Comparison of ENCODE assay signal across 1 cellular context in genomic region chr4:38385286-38386010, GRCh38.
TF ChIP-seq lines count a peak whose summit lies in the region.

No MANE protein-coding gene starts in this region.

TF ChIP-seq in HepG2, 621 proteins besides CTCF, POLR2A, EP300 and RAD21 (continued from another document and continues in another):
- TF ChIP-seq, protein P1, sequence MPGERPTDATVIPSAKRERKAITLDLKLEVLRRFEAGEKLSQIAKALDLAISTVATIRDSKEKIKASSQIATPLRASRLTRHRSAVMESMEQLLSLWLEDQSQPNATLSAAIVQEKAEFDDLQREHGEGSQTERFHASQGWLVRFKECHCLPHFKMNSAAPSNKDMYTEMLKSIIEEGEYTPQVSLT (CRISPR knock-in tag; IDR thresholded peaks at IDR 0.05; ENCODE audit: borderline replicate concordance, low read depth): no peak
- TF ChIP-seq ZNF549 (CRISPR knock-in tag; IDR thresholded peaks at IDR 0.05): 0 out of 2 replicates have a peak, but pooled peaks have one; percentile 40
- no peak for TF ChIP-seq ZNF589 (CRISPR knock-in tag; conservative IDR thresholded peaks at IDR 0.05)
- no peak for TF ChIP-seq ZBTB42 (CRISPR knock-in tag; IDR thresholded peaks at IDR 0.05)
- no peak for TF ChIP-seq MAFG (CRISPR knock-in tag; IDR thresholded peaks at IDR 0.05)
- TF ChIP-seq, protein P2, sequence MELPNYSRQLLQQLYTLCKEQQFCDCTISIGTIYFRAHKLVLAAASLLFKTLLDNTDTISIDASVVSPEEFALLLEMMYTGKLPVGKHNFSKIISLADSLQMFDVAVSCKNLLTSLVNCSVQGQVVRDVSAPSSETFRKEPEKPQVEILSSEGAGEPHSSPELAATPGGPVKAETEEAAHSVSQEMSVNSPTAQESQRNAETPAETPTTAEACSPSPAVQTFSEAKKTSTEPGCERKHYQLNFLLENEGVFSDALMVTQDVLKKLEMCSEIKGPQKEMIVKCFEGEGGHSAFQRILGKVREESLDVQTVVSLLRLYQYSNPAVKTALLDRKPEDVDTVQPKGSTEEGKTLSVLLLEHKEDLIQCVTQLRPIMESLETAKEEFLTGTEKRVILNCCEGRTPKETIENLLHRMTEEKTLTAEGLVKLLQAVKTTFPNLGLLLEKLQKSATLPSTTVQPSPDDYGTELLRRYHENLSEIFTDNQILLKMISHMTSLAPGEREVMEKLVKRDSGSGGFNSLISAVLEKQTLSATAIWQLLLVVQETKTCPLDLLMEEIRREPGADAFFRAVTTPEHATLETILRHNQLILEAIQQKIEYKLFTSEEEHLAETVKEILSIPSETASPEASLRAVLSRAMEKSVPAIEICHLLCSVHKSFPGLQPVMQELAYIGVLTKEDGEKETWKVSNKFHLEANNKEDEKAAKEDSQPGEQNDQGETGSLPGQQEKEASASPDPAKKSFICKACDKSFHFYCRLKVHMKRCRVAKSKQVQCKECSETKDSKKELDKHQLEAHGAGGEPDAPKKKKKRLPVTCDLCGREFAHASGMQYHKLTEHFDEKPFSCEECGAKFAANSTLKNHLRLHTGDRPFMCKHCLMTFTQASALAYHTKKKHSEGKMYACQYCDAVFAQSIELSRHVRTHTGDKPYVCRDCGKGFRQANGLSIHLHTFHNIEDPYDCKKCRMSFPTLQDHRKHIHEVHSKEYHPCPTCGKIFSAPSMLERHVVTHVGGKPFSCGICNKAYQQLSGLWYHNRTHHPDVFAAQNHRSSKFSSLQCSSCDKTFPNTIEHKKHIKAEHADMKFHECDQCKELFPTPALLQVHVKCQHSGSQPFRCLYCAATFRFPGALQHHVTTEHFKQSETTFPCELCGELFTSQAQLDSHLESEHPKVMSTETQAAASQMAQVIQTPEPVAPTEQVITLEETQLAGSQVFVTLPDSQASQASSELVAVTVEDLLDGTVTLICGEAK (IDR thresholded peaks at IDR 0.05): no peak
- TF ChIP-seq, protein P2 (CRISPR knock-in tag; IDR thresholded peaks at IDR 0.05): no peak
- no peak for TF ChIP-seq ATF4 (CRISPR knock-in tag; IDR thresholded peaks at IDR 0.05)
- TF ChIP-seq ZMYM4 (CRISPR knock-in tag; IDR thresholded peaks at IDR 0.05): peak; percentile 58; the same call in 1 of the 2 replicates
- no peak for TF ChIP-seq ZNF383 (CRISPR knock-in tag; IDR thresholded peaks at IDR 0.05; ENCODE audit: borderline replicate concordance)
- TF ChIP-seq SAFB2 (CRISPR knock-in tag; IDR thresholded peaks at IDR 0.05; ENCODE audit: borderline replicate concordance, low read depth): no peak
- no peak for TF ChIP-seq TBX2 (CRISPR knock-in tag; IDR thresholded peaks at IDR 0.05; ENCODE audit: borderline replicate concordance)
- 0 out of 2 replicates have a peak, but pooled peaks have one; percentile 38 for TF ChIP-seq ZNF331 (CRISPR knock-in tag; IDR thresholded peaks at IDR 0.05)
- TF ChIP-seq CREBL2 (CRISPR knock-in tag; IDR thresholded peaks at IDR 0.05; ENCODE audit: borderline replicate concordance): no peak
- no peak for TF ChIP-seq STAT5B (CRISPR knock-in tag; IDR thresholded peaks at IDR 0.05)
- TF ChIP-seq, protein P3, sequence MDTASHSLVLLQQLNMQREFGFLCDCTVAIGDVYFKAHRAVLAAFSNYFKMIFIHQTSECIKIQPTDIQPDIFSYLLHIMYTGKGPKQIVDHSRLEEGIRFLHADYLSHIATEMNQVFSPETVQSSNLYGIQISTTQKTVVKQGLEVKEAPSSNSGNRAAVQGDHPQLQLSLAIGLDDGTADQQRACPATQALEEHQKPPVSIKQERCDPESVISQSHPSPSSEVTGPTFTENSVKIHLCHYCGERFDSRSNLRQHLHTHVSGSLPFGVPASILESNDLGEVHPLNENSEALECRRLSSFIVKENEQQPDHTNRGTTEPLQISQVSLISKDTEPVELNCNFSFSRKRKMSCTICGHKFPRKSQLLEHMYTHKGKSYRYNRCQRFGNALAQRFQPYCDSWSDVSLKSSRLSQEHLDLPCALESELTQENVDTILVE (CRISPR knock-in tag; IDR thresholded peaks at IDR 0.05): no peak
- TF ChIP-seq ZNF318 (CRISPR knock-in tag; IDR thresholded peaks at IDR 0.05): no peak
- TF ChIP-seq ZNF143 (CRISPR knock-in tag; IDR thresholded peaks at IDR 0.05): no peak
- TF ChIP-seq GFI1 (CRISPR knock-in tag; IDR thresholded peaks at IDR 0.05; ENCODE audit: borderline replicate concordance): peak; percentile 63
- no peak for TF ChIP-seq KMT2A (CRISPR knock-in tag; IDR thresholded peaks at IDR 0.05)
- peak; percentile 80; the same call in 1 of the 2 replicates for TF ChIP-seq ZNF232 (CRISPR knock-in tag; IDR thresholded peaks at IDR 0.05; ENCODE audit: borderline replicate concordance)
- TF ChIP-seq CEBPB (IDR thresholded peaks at IDR 0.05; ENCODE audit: borderline replicate concordance, low read depth, low read length): peak; percentile 93
- TF ChIP-seq ZNF670 (CRISPR knock-in tag; IDR thresholded peaks at IDR 0.05; ENCODE audit: borderline replicate concordance): no peak
- no peak for TF ChIP-seq DMTF1 (CRISPR knock-in tag; IDR thresholded peaks at IDR 0.05)
- no peak for TF ChIP-seq PBX3 (CRISPR knock-in tag; IDR thresholded peaks at IDR 0.05; ENCODE audit: borderline replicate concordance)
- TF ChIP-seq, protein P4, sequence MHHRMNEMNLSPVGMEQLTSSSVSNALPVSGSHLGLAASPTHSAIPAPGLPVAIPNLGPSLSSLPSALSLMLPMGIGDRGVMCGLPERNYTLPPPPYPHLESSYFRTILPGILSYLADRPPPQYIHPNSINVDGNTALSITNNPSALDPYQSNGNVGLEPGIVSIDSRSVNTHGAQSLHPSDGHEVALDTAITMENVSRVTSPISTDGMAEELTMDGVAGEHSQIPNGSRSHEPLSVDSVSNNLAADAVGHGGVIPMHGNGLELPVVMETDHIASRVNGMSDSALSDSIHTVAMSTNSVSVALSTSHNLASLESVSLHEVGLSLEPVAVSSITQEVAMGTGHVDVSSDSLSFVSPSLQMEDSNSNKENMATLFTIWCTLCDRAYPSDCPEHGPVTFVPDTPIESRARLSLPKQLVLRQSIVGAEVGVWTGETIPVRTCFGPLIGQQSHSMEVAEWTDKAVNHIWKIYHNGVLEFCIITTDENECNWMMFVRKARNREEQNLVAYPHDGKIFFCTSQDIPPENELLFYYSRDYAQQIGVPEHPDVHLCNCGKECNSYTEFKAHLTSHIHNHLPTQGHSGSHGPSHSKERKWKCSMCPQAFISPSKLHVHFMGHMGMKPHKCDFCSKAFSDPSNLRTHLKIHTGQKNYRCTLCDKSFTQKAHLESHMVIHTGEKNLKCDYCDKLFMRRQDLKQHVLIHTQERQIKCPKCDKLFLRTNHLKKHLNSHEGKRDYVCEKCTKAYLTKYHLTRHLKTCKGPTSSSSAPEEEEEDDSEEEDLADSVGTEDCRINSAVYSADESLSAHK (CRISPR knock-in tag; IDR thresholded peaks at IDR 0.05; ENCODE audit: borderline replicate concordance): no peak
- TF ChIP-seq YEATS4 (CRISPR knock-in tag; IDR thresholded peaks at IDR 0.05; ENCODE audit: borderline replicate concordance): peak; percentile 30; the same call in 1 of the 2 replicates
